ENCODE assay signal across 8 cellular contexts in the genomic region with DNA sequence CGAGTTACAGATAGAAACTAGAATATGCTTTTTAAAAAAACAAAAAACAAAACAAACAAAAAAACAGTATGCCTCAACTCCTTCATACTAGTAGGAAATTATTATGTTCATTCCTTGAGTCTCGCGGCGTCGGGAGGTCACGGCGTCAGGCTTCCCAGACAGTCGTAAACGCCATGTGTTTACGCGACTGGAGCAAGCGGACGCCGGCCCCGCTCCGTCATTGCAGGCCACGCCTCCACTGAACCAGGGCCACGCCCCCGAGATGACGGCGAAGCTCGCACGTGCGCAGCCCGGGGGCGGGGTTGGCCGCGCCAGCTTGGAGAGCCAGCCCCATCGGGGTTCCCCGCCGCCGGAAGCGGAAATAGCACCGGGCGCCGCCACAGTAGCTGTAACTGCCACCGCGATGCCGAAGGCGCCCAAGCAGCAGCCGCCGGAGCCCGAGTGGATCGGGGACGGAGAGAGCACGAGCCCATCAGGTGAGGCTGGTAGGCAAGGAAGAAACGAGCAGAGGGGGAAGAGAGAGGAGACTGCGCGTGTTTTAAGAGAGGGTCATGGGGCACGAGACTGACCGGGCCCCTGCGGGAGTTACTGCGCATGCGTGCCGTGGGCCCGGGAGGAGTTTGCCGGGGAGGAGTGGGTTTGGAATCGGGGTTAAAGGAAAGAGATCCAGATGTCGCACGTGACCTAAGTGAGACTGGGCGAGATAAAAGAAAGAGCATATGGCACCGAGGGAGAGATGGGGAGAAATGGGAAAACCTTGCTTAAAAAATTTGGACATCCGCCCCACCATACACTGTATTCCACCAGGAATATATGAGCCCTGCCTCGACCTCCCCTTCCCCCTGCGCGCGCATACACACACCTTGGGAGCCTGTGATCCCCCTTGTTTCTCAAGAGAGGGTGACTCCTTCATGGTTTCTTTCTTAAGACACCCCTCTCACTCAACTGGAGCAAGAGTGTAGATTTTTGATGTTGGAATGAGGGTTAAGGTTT. TPM values are rescaled to one million over a fixed set of nuclear protein-coding genes. Genes with fewer than 3 reads are reported as not detected.
DNase-seq lines count a peak whose midpoint lies in the region; ATAC-seq and TF ChIP-seq lines count a peak whose summit lies in the region.

ABCF1 (plus strand) TSS at position 358 of the 993 bp plus-strand sequence; CDS start at position 404, 46 bp downstream.

- H3K27ac ChIP-seq in ovary (peak within 1 kb of the TSS; percentile 47 to 56), thyroid gland (peak within 1 kb of the TSS; percentile 64 to 82 (median 77))

- ATAC-seq in HG02759 (IDR thresholded peaks at IDR 0.05; ENCODE audit: unreplicated experiment), result peak; percentile 97

- TF ChIP-seq CTCF in GM12864 (IDR thresholded peaks at IDR 0.05; ENCODE audit: low read depth, low read length, missing control alignments) (no peak), ovary (IDR thresholded peaks at IDR 0.05) (no peak), thyroid gland (IDR thresholded peaks at IDR 0.05) (no peak)

- DNase-seq in GM12864 (ENCODE audit: low read depth), result peak; percentile 84
- peak; percentile 97 for DNase-seq in NCI-H1417 (lab: John Stamatoyannopoulos, UW)
- DNase-seq in SW 1271 (lab: John Stamatoyannopoulos, UW), result peak; percentile 77 to 95
- DNase-seq in activated naive CD8-positive, alpha-beta T cell treated with anti-CD3 and anti-CD28 coated beads, Interleukin-2, amount 50 U/mL, for 16 hours (ENCODE audit: low read depth, low spot score), result peak; percentile 99
- DNase-seq in head of caudate nucleus, result peak; percentile 95 to 100 (median 99)
- DNase-seq in ovary, result peak; percentile 98 to 100 (median 99)
- DNase-seq in thyroid gland, result peak; percentile 98

- H3K4me3 ChIP-seq in GM12864 (ENCODE audit: low read depth, low read length) (peak within 1 kb of the TSS; percentile 86), ovary (peak within 1 kb of the TSS; percentile 75), thyroid gland (replicated peaks in 1 of 3) (peak within 1 kb of the TSS; percentile 3 to 68 (median 50))

- 0% methylated on average over 66 to 67 of the region's 67 CpGs for WGBS in ovary, 3 donors
- 0 to 1% methylated on average over 62 to 67 of the region's 67 CpGs for WGBS in thyroid gland, 2 donors

- peak; percentile 90 for TF ChIP-seq POLR2A in ovary (IDR thresholded peaks at IDR 0.05)
- peak in 1 of 2 donors; percentile 91 for TF ChIP-seq POLR2A in thyroid gland (IDR thresholded peaks at IDR 0.05)

- H3K36me3 ChIP-seq in ovary (no peaks in the 10 kb centered on the region), thyroid gland (no peaks in the 10 kb centered on the region)

- H3K27me3 ChIP-seq in ovary, result no peaks in the 10 kb centered on the region
- no peaks in the 10 kb centered on the region for H3K27me3 ChIP-seq in thyroid gland

- TF ChIP-seq EP300 in ovary (IDR thresholded peaks at IDR 0.05), result peak; percentile 61

- intact Hi-C loops in head of caudate nucleus (cut with DNase I), result loop anchor here (2.0 to 5.0 kb wide), 2 partner anchors 15 to 41 kb away; partner anchors contain the start of genes GNL1 and PRR3
- intact Hi-C loops in ovary (cut with DNase I), result no loop called here
- intact Hi-C loops in thyroid gland (cut with DNase I), result no loop called here

- H3K4me1 ChIP-seq in ovary (ENCODE audit: insufficient read depth) (peaks cover 7% of the 10 kb centered on the region), thyroid gland (peaks cover 14 to 16% of the 10 kb centered on the region in 2 donors)

- H3K9me3 ChIP-seq in ovary (no peaks in the 10 kb centered on the region), thyroid gland (no peaks in the 10 kb centered on the region)

RNA-seq across cellular contexts. Expression of gene ABCF1, which starts in this region (rescaled TPM):
- total RNA-seq in ovary (10 to 100 TPM; 16.3 to 50.5 (median 36.0) TPM), thyroid gland (10 to 100 TPM; 41.4 to 47.1 (median 43.5) TPM)
- 10 to 100 TPM; 18.8 to 60.6 TPM for polyA plus RNA-seq in ovary

Comparison
In these comparisons a context has a peak if more than half of its experiments do, and no peak if none do; other contexts are left out.
1. Peak in every context shown above with its lines: DNase-seq, ATAC-seq, H3K4me3 ChIP-seq and H3K27ac ChIP-seq.